ENCODE assay signal across 9 cellular contexts in genomic region chr5:72842816-72843215, GRCh38. TPM values are rescaled to one million over a fixed set of nuclear protein-coding genes. Genes with fewer than 3 reads are reported as not detected.
A peak's percentile ranks its signal among the peaks of the same experiment; 100 is the strongest.
DNase-seq lines count a peak whose midpoint lies in the region; ATAC-seq and TF ChIP-seq lines count a peak whose summit lies in the region.
"Had no signal": no experiment of that assay in that cellular context is flagged by ENCODE, and none has a peak within 500 bp of the region (broad histone marks: within the 10 kb centered on the region; RNA-seq: fewer than 3 reads in every experiment).

No MANE protein-coding gene starts in this region.

- no peaks in the 10 kb centered on the region for H3K9me2 ChIP-seq in OCI-LY1 (ENCODE audit: low read depth, low read length)

- no peaks in the 10 kb centered on the region for H3K36me3 ChIP-seq in OCI-LY1 (ENCODE audit: insufficient read depth, low read length)

- peak; percentile 22 for DNase-seq in NK-92 treated with Interleukin-12 subunit alpha and Interleukin-12 subunit beta, amount 100 ng/mL, for 24 hours (lab: John Stamatoyannopoulos, UW)
- no peak for DNase-seq in NK-92 (lab: John Stamatoyannopoulos, UW; ENCODE audit: unreplicated experiment)
- no peak for DNase-seq in epithelial cell of proximal tubule (ENCODE audit: low read depth)
- peak; percentile 77 for DNase-seq in renal cortical epithelial cell (ENCODE audit: low read depth)
- no peak for DNase-seq in cerebellar nuclear complex (lab: John Stamatoyannopoulos, UW)
- DNase-seq in sciatic nerve (ENCODE audit: low spot score): no peak
- DNase-seq in NCI-H2107 (lab: John Stamatoyannopoulos, UW): no peak
- DNase-seq: stimulated activated CD4-positive, alpha-beta T cell treated with anti-CD3 and anti-CD28 coated beads, Interleukin-4, amount 100 ng/mL, for 1 hour had no signal

- no peaks in the 10 kb centered on the region for H3K9me3 ChIP-seq in OCI-LY1 (ENCODE audit: low read length)

- ATAC-seq in sciatic nerve: no peak

- H3K4me3 ChIP-seq in OCI-LY1 (ENCODE audit: low read depth, low read length, poor library complexity, severe bottlenecking) (no peak overlapping the region), epithelial cell of proximal tubule (ENCODE audit: low read depth, low read length) (no peak overlapping the region)

- H2AFZ ChIP-seq in OCI-LY1 (ENCODE audit: low read length): no peak overlapping the region

- H3K9ac ChIP-seq in OCI-LY1 (ENCODE audit: low read length): no peak overlapping the region

- H3K4me2 ChIP-seq in OCI-LY1 (ENCODE audit: low read length): no peak overlapping the region

- peak; percentile 5; the same call in 1 of the 2 replicates for TF ChIP-seq CTCF in OCI-LY1 (IDR thresholded peaks at IDR 0.05; ENCODE audit: low read length)
- peak; percentile 51 for TF ChIP-seq CTCF in epithelial cell of proximal tubule (conservative IDR thresholded peaks at IDR 0.05; ENCODE audit: low read depth, low read length)

- no peaks in the 10 kb centered on the region for H4K20me1 ChIP-seq in OCI-LY1 (ENCODE audit: insufficient read depth, low read length)

- peaks cover 12% of the 10 kb centered on the region for H3K4me1 ChIP-seq in OCI-LY1 (ENCODE audit: insufficient read depth, low read length, severe bottlenecking)

- H3K79me2 ChIP-seq in OCI-LY1 (ENCODE audit: insufficient read depth, low read length): peaks cover 5% of the 10 kb centered on the region; the same call in 1 of the 2 replicates

- H3K27ac ChIP-seq in OCI-LY1 (ENCODE audit: low read depth, low read length, poor library complexity, severe bottlenecking): no peak overlapping the region

- intact Hi-C loops in sciatic nerve (cut with DNase I): no loop called here

- H3K27me3 ChIP-seq in OCI-LY1 (ENCODE audit: insufficient read depth, low read length): no peaks in the 10 kb centered on the region

- 0 out of 2 replicates have a peak, but pooled peaks cover 2% of the 10 kb centered on the region for H3F3A ChIP-seq in OCI-LY1 (ENCODE audit: insufficient read depth, low read length)

RNA-seq across cellular contexts. Expression of gene TNPO1, which starts 26.4 kb away (rescaled TPM):
- total RNA-seq in epithelial cell of proximal tubule (68.1 and 128 TPM in 2 replicates), renal cortical epithelial cell (176 and 258 TPM in 2 replicates), sciatic nerve (98.3 TPM)

Comparison
In these comparisons a context has a peak if more than half of its experiments do, and no peak if none do; other contexts are left out.
1. DNase-seq: peak in NK-92 treated with Interleukin-12 subunit alpha and Interleukin-12 subunit beta, amount 100 ng/mL, for 24 hours (single experiment) and renal cortical epithelial cell (single experiment); none in NK-92 (single experiment), epithelial cell of proximal tubule (single experiment), cerebellar nuclear complex (0 of 2), sciatic nerve (single experiment) and NCI-H2107 (single experiment).